In genomic region chr16:81457326-81458133, GRCh38 we compare ENCODE assay signal across 8 cellular contexts. TPM values are rescaled to one million over a fixed set of nuclear protein-coding genes. Genes with fewer than 3 reads are reported as not detected.
A peak's percentile ranks its signal among the peaks of the same experiment; 100 is the strongest.
DNase-seq lines count a peak whose midpoint lies in the region; ATAC-seq and TF ChIP-seq lines count a peak whose summit lies in the region.

No MANE protein-coding gene starts in this region.

- TF ChIP-seq CTCF in CD4-positive, alpha-beta T cell (IDR thresholded peaks at IDR 0.05) = no peak
- TF ChIP-seq CTCF in NB4 (IDR thresholded peaks at IDR 0.05; ENCODE audit: low read depth, low read length) = no peak

- CTCF ChIA-PET in CD4-positive, alpha-beta T cell (lab: Charles Lee) = no interaction called here

- H3K27me3 ChIP-seq in CD4-positive, alpha-beta T cell (ENCODE audit: control insufficient read depth, insufficient read depth, low read length) = no peaks in the 10 kb centered on the region
- H3K27me3 ChIP-seq in mucosa of rectum (ENCODE audit: control insufficient read depth in 2 of 2, insufficient read depth in 2 of 2, low read length in 2 of 2) = no peaks in the 10 kb centered on the region

- peak overlapping the region; percentile 19 for H3K27ac Mint-ChIP-seq in CD4-positive, alpha-beta T cell
- H3K27ac Mint-ChIP-seq in dendritic cell treated with granulocyte-macrophage colony-stimulating factor and Interleukin-4, amounts not matched to agents 40 ng/mL and 50 ng/mL, for 4 days = peak overlapping the region; percentile 82

- H3K9ac ChIP-seq in mucosa of rectum (ENCODE audit: low read depth in 1 of 2, low read length in 2 of 2) = peak overlapping the region in 1 of 2 donors; percentile 44

- POLR2A ChIA-PET in CD4-positive, alpha-beta T cell (lab: Charles Lee) = interaction anchor here (1.3 kb wide), 1 partner anchor 12 kb away, joined by 5 read pairs; no protein-coding TSS in a partner anchor

- H3K4me3 ChIP-seq in NB4 (ENCODE audit: low read depth, low read length) = no peak overlapping the region
- peak overlapping the region in 1 of 2 donors; percentile 2 for H3K4me3 ChIP-seq in mucosa of rectum (ENCODE audit: low read length in 2 of 2)

- no peak for TF ChIP-seq POLR2A in NB4 (IDR thresholded peaks at IDR 0.05; ENCODE audit: extremely low read depth, insufficient read length)

- H3K36me3 ChIP-seq in mucosa of rectum (ENCODE audit: control insufficient read depth in 2 of 2, insufficient read depth in 2 of 2, low read length in 2 of 2) = peaks cover 4 to 6% of the 10 kb centered on the region in 2 donors

- no peak overlapping the region for H3K27ac ChIP-seq in CD4-positive, alpha-beta T cell (ENCODE audit: low read depth, low read length)
- peak overlapping the region; percentile 79 to 88 for H3K27ac ChIP-seq in mucosa of rectum (ENCODE audit: low read depth in 2 of 2, low read length in 2 of 2)

- H3K9me3 Mint-ChIP-seq in CD4-positive, alpha-beta T cell = no peaks in the 10 kb centered on the region
- H3K9me3 Mint-ChIP-seq in dendritic cell treated with granulocyte-macrophage colony-stimulating factor and Interleukin-4, amounts not matched to agents 40 ng/mL and 50 ng/mL, for 4 days = no peaks in the 10 kb centered on the region

- intact Hi-C loops in CD4-positive, alpha-beta T cell (cut with DNase I, micrococcal nuclease) = no loop called here
- intact Hi-C loops in dendritic cell treated with granulocyte-macrophage colony-stimulating factor and Interleukin-4, amounts not matched to agents 40 ng/mL and 50 ng/mL, for 4 days (cut with micrococcal nuclease) = no loop called here

- no peak for ATAC-seq in CD4-positive, alpha-beta T cell (ENCODE audit: poor library complexity)

- no peak for DNase-seq in CD4-positive, alpha-beta T cell
- DNase-seq in NB4 (ENCODE audit: low read depth) = peak; percentile 76
- no peak for DNase-seq in mesenteric fat pad (ENCODE audit: low spot score)
- DNase-seq in SKM-1 (lab: John Stamatoyannopoulos, UW; ENCODE audit: unreplicated experiment) = no peak
- no peak for DNase-seq in stimulated activated CD4-positive, alpha-beta T cell treated with anti-CD3 and anti-CD28 coated beads, Interleukin-12 subunit alpha, Interleukin-12 subunit beta, amount 100 ng/mL, for 4 hours
- DNase-seq in medulla oblongata (ENCODE audit: extremely low spot score) = no peak

- H3K9me3 ChIP-seq in CD4-positive, alpha-beta T cell (ENCODE audit: control insufficient read depth, low read length) = no peaks in the 10 kb centered on the region
- no peaks in the 10 kb centered on the region for H3K9me3 ChIP-seq in mucosa of rectum (ENCODE audit: control insufficient read depth in 2 of 2, low read length in 2 of 2)

- peaks cover 51 to 70% of the 10 kb centered on the region in 2 donors for H3K4me1 ChIP-seq in mucosa of rectum (ENCODE audit: control insufficient read depth in 2 of 2, insufficient read depth in 2 of 2, low read length in 2 of 2)

- H3K4me3 Mint-ChIP-seq in CD4-positive, alpha-beta T cell = no peak overlapping the region
- peak overlapping the region; percentile 41 for H3K4me3 Mint-ChIP-seq in dendritic cell treated with granulocyte-macrophage colony-stimulating factor and Interleukin-4, amounts not matched to agents 40 ng/mL and 50 ng/mL, for 4 days

- no peaks in the 10 kb centered on the region for H3K27me3 Mint-ChIP-seq in CD4-positive, alpha-beta T cell
- H3K27me3 Mint-ChIP-seq in dendritic cell treated with granulocyte-macrophage colony-stimulating factor and Interleukin-4, amounts not matched to agents 40 ng/mL and 50 ng/mL, for 4 days = no peaks in the 10 kb centered on the region

- H3K36me3 Mint-ChIP-seq in CD4-positive, alpha-beta T cell (ENCODE audit: low read depth) = peaks cover 47% of the 10 kb centered on the region
- peaks cover 72% of the 10 kb centered on the region for H3K36me3 Mint-ChIP-seq in dendritic cell treated with granulocyte-macrophage colony-stimulating factor and Interleukin-4, amounts not matched to agents 40 ng/mL and 50 ng/mL, for 4 days (ENCODE audit: low read depth)

- H3K4me1 Mint-ChIP-seq in CD4-positive, alpha-beta T cell (ENCODE audit: low read depth) = peaks cover 74% of the 10 kb centered on the region
- peaks cover 100% of the 10 kb centered on the region for H3K4me1 Mint-ChIP-seq in dendritic cell treated with granulocyte-macrophage colony-stimulating factor and Interleukin-4, amounts not matched to agents 40 ng/mL and 50 ng/mL, for 4 days (ENCODE audit: low read depth)

RNA-seq across cellular contexts. Expression of gene CMIP, which starts 12.9 kb away (rescaled TPM):
- 10 to 100 TPM; 33.5 to 35.3 TPM for total RNA-seq in CD4-positive, alpha-beta T cell
- 68.4 TPM for total RNA-seq in mesenteric fat pad
